ENCODE assay signal across 7 cellular contexts in the genomic region with DNA sequence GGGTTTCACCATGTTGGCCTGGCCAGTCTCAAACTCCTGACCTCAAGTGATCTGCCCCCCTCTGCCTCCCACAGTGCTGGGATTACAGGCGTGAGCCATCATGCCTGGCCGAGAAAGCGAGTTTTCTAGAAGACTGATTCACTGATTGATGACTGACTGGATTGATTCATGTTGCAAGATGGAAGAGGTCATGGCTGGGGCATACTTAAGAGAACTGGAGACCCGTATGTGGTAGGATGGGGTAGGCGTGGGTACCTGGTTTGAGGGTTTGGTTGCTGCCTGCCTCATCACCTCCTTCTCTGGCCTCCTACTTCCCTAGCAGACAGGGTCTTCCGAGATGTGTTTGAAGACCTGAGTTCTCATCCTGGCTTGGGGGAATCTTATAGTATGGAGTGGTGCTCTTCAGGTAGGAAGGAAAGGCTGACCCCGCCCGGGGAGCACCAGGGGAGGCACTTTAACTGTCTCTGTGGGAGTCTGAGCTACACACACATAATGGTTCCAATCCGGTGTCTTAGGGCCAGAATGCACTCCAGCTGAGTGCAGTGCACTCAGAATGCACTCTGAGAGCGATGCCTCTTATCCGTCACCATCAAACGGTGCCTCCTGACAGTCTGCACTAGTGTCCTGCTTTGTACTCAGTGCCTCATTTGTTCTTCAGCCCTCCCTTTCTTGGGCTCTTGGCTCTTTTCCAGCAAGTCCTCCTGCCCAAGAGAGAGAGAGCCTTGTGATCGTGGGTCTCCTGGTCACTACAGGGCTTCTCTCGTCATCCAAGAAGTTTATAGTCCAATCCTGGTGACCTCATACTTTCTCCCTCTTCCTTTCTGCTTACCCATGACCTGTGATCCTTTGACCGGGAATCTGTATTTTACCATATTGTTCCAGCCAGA. TPM values are rescaled to one million over a fixed set of nuclear protein-coding genes. Genes with fewer than 3 reads are reported as not detected.
DNase-seq lines count a peak whose midpoint lies in the region; ATAC-seq and TF ChIP-seq lines count a peak whose summit lies in the region.

No MANE protein-coding gene starts in this region.

- ATAC-seq in GM18498 (IDR thresholded peaks at IDR 0.05; ENCODE audit: unreplicated experiment), result no peak
- no peak for ATAC-seq in HG03097 (IDR thresholded peaks at IDR 0.05; ENCODE audit: low FRiP score, unreplicated experiment)

- peaks cover 99% of the 10 kb centered on the region for H3K4me1 Mint-ChIP-seq in activated CD4-positive, alpha-beta memory T cell treated with anti-CD3 and anti-CD28 coated beads, Interleukin-2, amount 10 ng/mL, durations not matched to agents 7 days and 5 days

- H3K4me3 ChIP-seq in left ventricle myocardium inferior, result no peak overlapping the region
- no peak overlapping the region for H3K4me3 ChIP-seq in skin epidermis

- TF ChIP-seq CTCF in left ventricle myocardium inferior (IDR thresholded peaks at IDR 0.05; ENCODE audit: borderline replicate concordance), result no peak

- H3K27me3 ChIP-seq in left ventricle myocardium inferior (ENCODE audit: low read depth), result no peaks in the 10 kb centered on the region

- intact Hi-C loops in left ventricle myocardium inferior (cut with micrococcal nuclease), result no loop called here

- in situ Hi-C loops in ACHN (cut with HindIII; ENCODE audit: low pct_ligation_motif_present, low pct_unique_long_range_greater_than_20kb, low sequenced_read_pairs), result no loop called here

- peak overlapping the region; percentile 76 for H3K4me3 Mint-ChIP-seq in activated CD4-positive, alpha-beta memory T cell treated with anti-CD3 and anti-CD28 coated beads, Interleukin-2, amount 10 ng/mL, durations not matched to agents 7 days and 5 days

- peak overlapping the region; percentile 96 for H3K27ac Mint-ChIP-seq in activated CD4-positive, alpha-beta memory T cell treated with anti-CD3 and anti-CD28 coated beads, Interleukin-2, amount 10 ng/mL, durations not matched to agents 7 days and 5 days

- H3K27me3 Mint-ChIP-seq in activated CD4-positive, alpha-beta memory T cell treated with anti-CD3 and anti-CD28 coated beads, Interleukin-2, amount 10 ng/mL, durations not matched to agents 7 days and 5 days, result no peaks in the 10 kb centered on the region

- POLR2A ChIA-PET in activated CD4-positive, alpha-beta memory T cell treated with anti-CD3 and anti-CD28 coated beads, Interleukin-2, amount 10 ng/mL, durations not matched to agents 7 days and 5 days (lab: Charles Lee), result interaction anchor here (0.9 to 9.1 kb wide), 16 partner anchors 11 to 191 kb away, joined by 3 to 230 read pairs (median 5); partner anchors contain the start of gene PLEKHG3

- peaks cover 91% of the 10 kb centered on the region for H3K4me1 ChIP-seq in left ventricle myocardium inferior

- CTCF ChIA-PET in activated CD4-positive, alpha-beta memory T cell treated with anti-CD3 and anti-CD28 coated beads, Interleukin-2, amount 10 ng/mL, durations not matched to agents 7 days and 5 days (lab: Charles Lee), result interaction anchor here (1.0 to 4.3 kb wide), 9 partner anchors 17 to 53 kb away, joined by 3 to 30 read pairs (median 7); no protein-coding TSS in a partner anchor

- H3K9me3 ChIP-seq in left ventricle myocardium inferior (replicated peaks), result no peaks in the 10 kb centered on the region

- H3K36me3 ChIP-seq in left ventricle myocardium inferior, result peaks cover 15% of the 10 kb centered on the region

- H3K9me3 Mint-ChIP-seq in activated CD4-positive, alpha-beta memory T cell treated with anti-CD3 and anti-CD28 coated beads, Interleukin-2, amount 10 ng/mL, durations not matched to agents 7 days and 5 days, result no peaks in the 10 kb centered on the region

- DNase-seq in NCI-H187 treated with DMSO at 0.1 percent for 48 hours (lab: John Stamatoyannopoulos, UW), result peak; percentile 69
- peak; percentile 59 for DNase-seq in activated CD4-positive, alpha-beta memory T cell treated with anti-CD3 and anti-CD28 coated beads, Interleukin-2, amount 10 ng/mL, durations not matched to agents 7 days and 5 days
- DNase-seq in left ventricle myocardium inferior, result peak; percentile 4
- DNase-seq in ACHN, result no peak

- peaks cover 69% of the 10 kb centered on the region for H3K36me3 Mint-ChIP-seq in activated CD4-positive, alpha-beta memory T cell treated with anti-CD3 and anti-CD28 coated beads, Interleukin-2, amount 10 ng/mL, durations not matched to agents 7 days and 5 days (ENCODE audit: low read depth)

- peak overlapping the region; percentile 61 for H3K27ac ChIP-seq in left ventricle myocardium inferior (replicated peaks)
- H3K27ac ChIP-seq in skin epidermis, result peak overlapping the region in 19 of 21 experiments; percentile 4 to 84 (median 69)

RNA-seq across cellular contexts. Expression of gene PLEKHG3, which starts 19.7 kb away (rescaled TPM):
- total RNA-seq in activated CD4-positive, alpha-beta memory T cell treated with anti-CD3 and anti-CD28 coated beads, Interleukin-2, amount 10 ng/mL, durations not matched to agents 7 days and 5 days, result 100 to 1,000 TPM; 126 to 133 TPM
- 16.5 TPM for total RNA-seq in left ventricle myocardium inferior
